8 cellular contexts compared by ENCODE assay signal in genomic region chrX:49291615-49292337, GRCh38. TPM values are rescaled to one million over a fixed set of nuclear protein-coding genes. Genes with fewer than 3 reads are reported as not detected.
A peak's percentile ranks its signal among the peaks of the same experiment; 100 is the strongest.
DNase-seq lines count a peak whose midpoint lies in the region; ATAC-seq and TF ChIP-seq lines count a peak whose summit lies in the region.

No MANE protein-coding gene starts in this region.

- H3K27ac Mint-ChIP-seq in T-cell: peak overlapping the region; percentile 79 to 87

- DNase-seq in NCI-H146 (lab: John Stamatoyannopoulos, UW) (peak; percentile 20), NCI-H146 treated with DMSO at 0.1 percent for 48 hours (lab: John Stamatoyannopoulos, UW; ENCODE audit: unreplicated experiment) (no peak), IMR-90 (peak; percentile 45), T-cell (peak in 32 of 34 experiments; percentile 32 to 70 (median 58)), amniotic epithelial cell (ENCODE audit: low read depth) (peak; percentile 41), iPS DF 6.9 (ENCODE audit: low read depth, low spot score) (peak; percentile 33)
- peak; percentile 38 to 40 for DNase-seq in stimulated activated CD4-positive, alpha-beta T cell treated with anti-CD3 and anti-CD28 coated beads, Interleukin-1b, Interleukin-23, amount 100 ng/mL, for 1 hour (ENCODE audit: low read depth in 2 of 2)

- H3K23ac ChIP-seq in IMR-90 (ENCODE audit: low read depth, low read length): no peak overlapping the region

- no peak for TF ChIP-seq POLR2A in IMR-90 (IDR thresholded peaks at IDR 0.05; ENCODE audit: low read depth, low read length)

- no peaks in the 10 kb centered on the region for H3K9me3 ChIP-seq in IMR-90 (ENCODE audit: control insufficient read depth, insufficient read depth, low read length)
- H3K9me3 ChIP-seq in iPS DF 6.9 (ENCODE audit: control insufficient read depth, insufficient read depth, low read length): no peaks in the 10 kb centered on the region

- no peak overlapping the region for H3K4me3 ChIP-seq in IMR-90 (ENCODE audit: insufficient read depth, low read depth, low read length)
- no peak overlapping the region for H3K4me3 ChIP-seq in iPS DF 6.9 (ENCODE audit: low read length)

- H3K27me3 Mint-ChIP-seq in T-cell: peaks cover 0 to 10% of the 10 kb centered on the region in 2 donors

- intact Hi-C loops in IMR-90 (cut with micrococcal nuclease): loop anchor here (1.0 kb wide), 1 partner anchor 463 kb away; no protein-coding TSS in a partner anchor

- H4K20me1 ChIP-seq in IMR-90 (ENCODE audit: insufficient read depth, low read length): no peaks in the 10 kb centered on the region

- no peak overlapping the region for H2BK20ac ChIP-seq in IMR-90 (ENCODE audit: low read depth, low read length)

- no peak overlapping the region for H2AK9ac ChIP-seq in IMR-90 (replicated peaks; ENCODE audit: low read depth, low read length, poor library complexity)

- peak overlapping the region; percentile 56 for H2AFZ ChIP-seq in IMR-90 (replicated peaks; ENCODE audit: low read length, poor library complexity)

- H3K36me3 ChIP-seq in IMR-90 (ENCODE audit: control insufficient read depth, insufficient read depth, low read length) (no peaks in the 10 kb centered on the region), iPS DF 6.9 (ENCODE audit: control insufficient read depth, insufficient read depth, low read length) (no peaks in the 10 kb centered on the region)

- H3K9me3 Mint-ChIP-seq in T-cell: no peaks in the 10 kb centered on the region

- no TSS peak for BruUV-seq in IMR-90 (replicated peaks; lab: Mats Ljungman, UMichigan)

- no peak overlapping the region for H3K9ac ChIP-seq in IMR-90 (ENCODE audit: low read depth, low read length)

- no peaks in the 10 kb centered on the region for H3K79me1 ChIP-seq in IMR-90 (ENCODE audit: low read depth in 1 of 2, low read length in 2 of 2)

- no peaks in the 10 kb centered on the region for H3K9me1 ChIP-seq in IMR-90 (ENCODE audit: insufficient read depth, low read length)

- H3K4me1 ChIP-seq in IMR-90 (ENCODE audit: control insufficient read depth, insufficient read depth, low read length): no peaks in the 10 kb centered on the region
- H3K4me1 ChIP-seq in iPS DF 6.9 (ENCODE audit: control insufficient read depth, insufficient read depth, low read length): no peaks in the 10 kb centered on the region

- no peak overlapping the region for H2BK5ac ChIP-seq in IMR-90 (ENCODE audit: low read depth, low read length, poor library complexity, severe bottlenecking)

- ATAC-seq in IMR-90 (ENCODE audit: low read depth) (peak; percentile 90), T-cell (replicated peaks in 1 of 4) (peak; percentile 77 to 84 (median 80)), HG02970 (IDR thresholded peaks at IDR 0.05; ENCODE audit: low FRiP score, unreplicated experiment) (no peak)

- peak; percentile 50 for TF ChIP-seq CTCF in IMR-90 (conservative IDR thresholded peaks at IDR 0.05; ENCODE audit: low read depth, low read length)

- CTCF ChIA-PET in IMR-90 (lab: Yijun Ruan, JAX): no interaction called here
- CTCF ChIA-PET in T-cell (lab: Charles Lee): interaction anchor here in 1 of 2 donors (1.2 kb wide), 1 partner anchor 101 kb away, joined by 3 read pairs; no protein-coding TSS in a partner anchor

- H2BK120ac ChIP-seq in IMR-90 (ENCODE audit: low read depth, low read length): no peak overlapping the region

- no peak overlapping the region for H3K4me2 ChIP-seq in IMR-90 (ENCODE audit: low read depth, low read length)

- H2BK15ac ChIP-seq in IMR-90 (ENCODE audit: low read depth, low read length): no peak overlapping the region

- no peak overlapping the region for H3K14ac ChIP-seq in IMR-90 (replicated peaks; ENCODE audit: low read depth, low read length)

- H4K91ac ChIP-seq in IMR-90 (ENCODE audit: insufficient read depth, low read depth, low read length): no peak overlapping the region

- no peak overlapping the region for H4K8ac ChIP-seq in IMR-90 (ENCODE audit: low read depth in 2 of 2, low read length in 2 of 2)

- no peaks in the 10 kb centered on the region for H3K36me3 Mint-ChIP-seq in T-cell

- dilution Hi-C loops in IMR-90 (cut with HindIII; ENCODE audit: low sequenced_read_pairs, unreplicated experiment): no loop called here

- peaks cover 3% of the 10 kb centered on the region; the same call in 1 of the 2 replicates for H3K27me3 ChIP-seq in IMR-90 (ENCODE audit: control insufficient read depth, insufficient read depth, low read length)
- no peaks in the 10 kb centered on the region for H3K27me3 ChIP-seq in iPS DF 6.9 (ENCODE audit: control insufficient read depth, insufficient read depth, low read length)

- H3K4ac ChIP-seq in IMR-90 (ENCODE audit: low read depth, low read length): no peak overlapping the region

- peaks cover 34 to 54% (median 47%) of the 10 kb centered on the region in 3 donors for H3K4me1 Mint-ChIP-seq in T-cell

- POLR2A ChIA-PET in IMR-90 (lab: Charles Lee; ENCODE audit: unreplicated experiment) (no interaction called here), T-cell (lab: Charles Lee) (no interaction called here)

- peak overlapping the region in 2 of 3 donors; percentile 0 to 28 for H3K4me3 Mint-ChIP-seq in T-cell

- in situ Hi-C loops in IMR-90 (cut with MboI; ENCODE audit: low sequenced_read_pairs): no loop called here

- TF ChIP-seq RAD21 in IMR-90 (IDR thresholded peaks at IDR 0.05; ENCODE audit: low read length): peak; percentile 35

- no peak overlapping the region for H4K5ac ChIP-seq in IMR-90 (ENCODE audit: low read depth, low read length)

- no peak overlapping the region for H3K56ac ChIP-seq in IMR-90 (ENCODE audit: extremely low read depth, insufficient read depth, low read length)

- 46% methylated on average over 5 of the region's 11 CpGs; no CpG with 5 or more reads in 1 of the 2 experiments for WGBS in IMR-90 (ENCODE audit: extremely low coverage in 2 of 2, insufficient read length in 1 of 2), 2 experiments
- no CpG with 5 or more reads among the region's 11 CpGs for WGBS in iPS DF 6.9 (ENCODE audit: insufficient coverage, insufficient read length)

- no peak overlapping the region for H2AK5ac ChIP-seq in IMR-90 (ENCODE audit: low read depth, low read length)

- H3K27ac ChIP-seq in IMR-90 (ENCODE audit: insufficient read depth, low read length): no peak overlapping the region
- no peak overlapping the region for H3K27ac ChIP-seq in iPS DF 6.9 (ENCODE audit: low read length)

- no peak overlapping the region for H3K18ac ChIP-seq in IMR-90 (ENCODE audit: low read depth, low read length)

TF ChIP-seq in IMR-90, 13 proteins besides CTCF, POLR2A, EP300 and RAD21:
- TF ChIP-seq, protein P1, sequence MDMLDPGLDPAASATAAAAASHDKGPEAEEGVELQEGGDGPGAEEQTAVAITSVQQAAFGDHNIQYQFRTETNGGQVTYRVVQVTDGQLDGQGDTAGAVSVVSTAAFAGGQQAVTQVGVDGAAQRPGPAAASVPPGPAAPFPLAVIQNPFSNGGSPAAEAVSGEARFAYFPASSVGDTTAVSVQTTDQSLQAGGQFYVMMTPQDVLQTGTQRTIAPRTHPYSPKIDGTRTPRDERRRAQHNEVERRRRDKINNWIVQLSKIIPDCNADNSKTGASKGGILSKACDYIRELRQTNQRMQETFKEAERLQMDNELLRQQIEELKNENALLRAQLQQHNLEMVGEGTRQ (IDR thresholded peaks at IDR 0.05; ENCODE audit: low read depth, low read length): no peak
- TF ChIP-seq SMC3 (IDR thresholded peaks at IDR 0.05; ENCODE audit: low read depth, low read length): peak; percentile 26; the same call in 1 of the 2 replicates

RNA-seq across cellular contexts. Expression of gene GAGE10, which starts 11.7 kb away (rescaled TPM):
- total RNA-seq in IMR-90 (2012; rRNA removed): not detected in 2 replicates
- not detected in 2 replicates for polyA plus RNA-seq in IMR-90 (2012; rRNA removed)
- polyA plus RNA-seq in IMR-90 (2012; cell fraction: cytosol; rRNA removed): not detected in 2 replicates
- not detected in 2 replicates for polyA plus RNA-seq in IMR-90 (2012; cell fraction: nucleus; rRNA removed; ENCODE audit: low replicate concordance)
- under 1 TPM in 1 of 5 donors, not detected in 4; 0.66 TPM for total RNA-seq in T-cell

RNA-seq across cellular contexts. Expression of gene PPP1R3F, which starts 22.2 kb away (rescaled TPM):
- total RNA-seq in IMR-90 (2012; rRNA removed) (0.72 and 1.1 TPM in 2 replicates), T-cell (10 to 100 TPM; 11.7 to 20.8 (median 17.5) TPM)
- polyA plus RNA-seq in IMR-90 (2012; rRNA removed): 1.7 and 2.1 TPM in 2 replicates
- 1.3 and 2.3 TPM in 2 replicates for polyA plus RNA-seq in IMR-90 (2012; cell fraction: cytosol; rRNA removed)
- 2.6 and 4.8 TPM in 2 replicates for polyA plus RNA-seq in IMR-90 (2012; cell fraction: nucleus; rRNA removed; ENCODE audit: low replicate concordance)

RNA-seq across cellular contexts. Expression of gene FOXP3, which starts 27.3 kb away (rescaled TPM):
- total RNA-seq in IMR-90 (2012; rRNA removed) (not detected in 2 replicates), T-cell (10 to 100 TPM in 4 of 5 donors, 1 to 10 TPM in 1; 9.0 to 30.1 (median 21.7) TPM)
- 0.05 TPM in 1 of 2 replicates, not detected in the other for polyA plus RNA-seq in IMR-90 (2012; rRNA removed)
- polyA plus RNA-seq in IMR-90 (2012; cell fraction: cytosol; rRNA removed): 0.04 and 0.07 TPM in 2 replicates
- polyA plus RNA-seq in IMR-90 (2012; cell fraction: nucleus; rRNA removed; ENCODE audit: low replicate concordance): 0.09 and 0.14 TPM in 2 replicates

RNA-seq across cellular contexts. Expression of gene GAGE12J, which starts 30.1 kb away (rescaled TPM):
- not detected in 2 replicates for total RNA-seq in IMR-90 (2012; rRNA removed)
- polyA plus RNA-seq in IMR-90 (2012; rRNA removed): not detected in 2 replicates
- polyA plus RNA-seq in IMR-90 (2012; cell fraction: cytosol; rRNA removed): not detected in 2 replicates
- polyA plus RNA-seq in IMR-90 (2012; cell fraction: nucleus; rRNA removed; ENCODE audit: low replicate concordance): not detected in 2 replicates
- not detected for total RNA-seq in T-cell

RNA-seq across cellular contexts. Expression of gene GAGE13, which starts 39.6 kb away (rescaled TPM):
- not detected in 2 replicates for total RNA-seq in IMR-90 (2012; rRNA removed)
- polyA plus RNA-seq in IMR-90 (2012; rRNA removed): not detected in 2 replicates
- not detected in 2 replicates for polyA plus RNA-seq in IMR-90 (2012; cell fraction: cytosol; rRNA removed)
- polyA plus RNA-seq in IMR-90 (2012; cell fraction: nucleus; rRNA removed; ENCODE audit: low replicate concordance): not detected in 2 replicates
- not detected for total RNA-seq in T-cell

Comparison
In these comparisons a context has a peak if more than half of its experiments do, and no peak if none do; other contexts are left out.
1. RNA of gene FOXP3, which starts 27.3 kb away (total RNA-seq): 9.0 to 30.1 TPM in T-cell; not detected in IMR-90; every median in the first group is over 10 times any median in the second.